In genomic region chr17:38598536-38598935, GRCh38 we compare ENCODE assay signal across 8 cellular contexts. TPM values are rescaled to one million over a fixed set of nuclear protein-coding genes. Genes with fewer than 3 reads are reported as not detected.
DNase-seq lines count a peak whose midpoint lies in the region; ATAC-seq and TF ChIP-seq lines count a peak whose summit lies in the region.

No MANE protein-coding gene starts in this region.

- H3K27ac ChIP-seq in naive thymus-derived CD4-positive, alpha-beta T cell (ENCODE audit: low read depth, low read length) = no peak overlapping the region

- H3K4me3 Mint-ChIP-seq in activated B cell treated with CpG ODN at 0.5 μM for 24 hours = no peak overlapping the region
- H3K4me3 Mint-ChIP-seq in naive thymus-derived CD4-positive, alpha-beta T cell = no peak overlapping the region

- no peak for TF ChIP-seq CTCF in activated B cell treated with CpG ODN at 0.5 μM for 24 hours (IDR thresholded peaks at IDR 0.05)

- POLR2A ChIA-PET in activated B cell treated with CpG ODN at 0.5 μM for 24 hours (lab: Charles Lee) = interaction anchor here (0.7 kb wide), 1 partner anchor 137 kb away, joined by 4 read pairs; no protein-coding TSS in a partner anchor
- POLR2A ChIA-PET in naive thymus-derived CD4-positive, alpha-beta T cell (lab: Charles Lee) = no interaction called here

- peaks cover 0 to 4% of the 10 kb centered on the region in 2 donors for H3K27me3 ChIP-seq in naive thymus-derived CD4-positive, alpha-beta T cell (ENCODE audit: control insufficient read depth in 2 of 2, insufficient read depth in 2 of 2, low read length in 2 of 2)

- CTCF ChIA-PET in activated B cell treated with CpG ODN at 0.5 μM for 24 hours (lab: Charles Lee) = no interaction called here
- CTCF ChIA-PET in naive thymus-derived CD4-positive, alpha-beta T cell (lab: Charles Lee) = interaction anchor here (0.9 kb wide), 1 partner anchor 65 kb away, joined by 3 read pairs; no protein-coding TSS in a partner anchor

- H3K27ac Mint-ChIP-seq in activated B cell treated with CpG ODN at 0.5 μM for 24 hours = no peak overlapping the region
- no peak overlapping the region for H3K27ac Mint-ChIP-seq in naive thymus-derived CD4-positive, alpha-beta T cell

- H3K36me3 Mint-ChIP-seq in activated B cell treated with CpG ODN at 0.5 μM for 24 hours (ENCODE audit: low read depth) = no peaks in the 10 kb centered on the region
- H3K36me3 Mint-ChIP-seq in naive thymus-derived CD4-positive, alpha-beta T cell = no peaks in the 10 kb centered on the region

- no peak overlapping the region for H3K4me3 ChIP-seq in naive thymus-derived CD4-positive, alpha-beta T cell (ENCODE audit: low read length)

- no peaks in the 10 kb centered on the region for H3K4me1 ChIP-seq in naive thymus-derived CD4-positive, alpha-beta T cell (ENCODE audit: control insufficient read depth in 2 of 2, insufficient read depth in 2 of 2, low read length in 2 of 2)

- H3K36me3 ChIP-seq in naive thymus-derived CD4-positive, alpha-beta T cell (ENCODE audit: control insufficient read depth in 2 of 3, insufficient read depth in 3 of 3, low read length in 3 of 3) = no peaks in the 10 kb centered on the region

- no peaks in the 10 kb centered on the region for H3K9me3 Mint-ChIP-seq in activated B cell treated with CpG ODN at 0.5 μM for 24 hours
- H3K9me3 Mint-ChIP-seq in naive thymus-derived CD4-positive, alpha-beta T cell = peaks cover 0 to 2% (median 0%) of the 10 kb centered on the region in 11 donors

- ATAC-seq in activated B cell treated with CpG ODN at 0.5 μM for 24 hours (ENCODE audit: low read depth) (peak; percentile 28), HG03520 (IDR thresholded peaks at IDR 0.05; ENCODE audit: unreplicated experiment) (no peak)
- no peak for ATAC-seq in naive thymus-derived CD4-positive, alpha-beta T cell

- no peaks in the 10 kb centered on the region for H3K9me3 ChIP-seq in naive thymus-derived CD4-positive, alpha-beta T cell (ENCODE audit: control insufficient read depth in 2 of 3, low read length in 3 of 3)

- intact Hi-C loops in activated B cell treated with CpG ODN at 0.5 μM for 24 hours (cut with micrococcal nuclease) = no loop called here
- intact Hi-C loops in naive thymus-derived CD4-positive, alpha-beta T cell (cut with micrococcal nuclease) = no loop called here

- peak; percentile 18 for DNase-seq in stimulated activated CD4-positive, alpha-beta T cell treated with anti-CD3 and anti-CD28 coated beads, Interleukin-4, amount 100 ng/mL, for 24 hours
- no peak for DNase-seq in stimulated activated CD4-positive, alpha-beta T cell treated with anti-CD3 and anti-CD28 coated beads, Interleukin-12 subunit alpha, Interleukin-12 subunit beta, amount 100 ng/mL, for 4 hours
- DNase-seq in NCI-H2107 (lab: John Stamatoyannopoulos, UW) (peak; percentile 89), activated B cell treated with CpG ODN at 0.5 μM for 24 hours (no peak), iPS-NIHi11 (ENCODE audit: low spot score) (peak; percentile 90)
- no peak for DNase-seq in naive thymus-derived CD4-positive, alpha-beta T cell
- DNase-seq in stimulated activated naive CD4-positive, alpha-beta T cell (lab: John Stamatoyannopoulos, UW) = no peak

- H3K27me3 Mint-ChIP-seq in activated B cell treated with CpG ODN at 0.5 μM for 24 hours = peaks cover 77% of the 10 kb centered on the region
- H3K27me3 Mint-ChIP-seq in naive thymus-derived CD4-positive, alpha-beta T cell = peaks cover 53 to 91% (median 64%) of the 10 kb centered on the region in 5 donors

- H3K4me1 Mint-ChIP-seq in activated B cell treated with CpG ODN at 0.5 μM for 24 hours = peaks cover 5% of the 10 kb centered on the region
- peaks cover 0 to 16% (median 0%) of the 10 kb centered on the region in 7 donors for H3K4me1 Mint-ChIP-seq in naive thymus-derived CD4-positive, alpha-beta T cell

RNA-seq across cellular contexts. Expression of gene SRCIN1, which starts 7.2 kb away (rescaled TPM):
- total RNA-seq in activated B cell treated with CpG ODN at 0.5 μM for 24 hours = 0.24 and 0.35 TPM in 2 replicates
- total RNA-seq in naive thymus-derived CD4-positive, alpha-beta T cell = under 1 TPM in 4 of 5 experiments, not detected in 1; 0.15 to 0.40 (median 0.23) TPM
- not detected for polyA plus RNA-seq in naive thymus-derived CD4-positive, alpha-beta T cell

Comparison
In these comparisons a context has a peak if more than half of its experiments do, and no peak if none do; other contexts are left out.
1. DNase-seq: peak in stimulated activated CD4-positive, alpha-beta T cell treated with anti-CD3 and anti-CD28 coated beads, Interleukin-4, amount 100 ng/mL, for 24 hours (single experiment), NCI-H2107 (single experiment) and iPS-NIHi11 (single experiment); none in stimulated activated CD4-positive, alpha-beta T cell treated with anti-CD3 and anti-CD28 coated beads, Interleukin-12 subunit alpha, Interleukin-12 subunit beta, amount 100 ng/mL, for 4 hours (single experiment), activated B cell treated with CpG ODN at 0.5 μM for 24 hours (single experiment), naive thymus-derived CD4-positive, alpha-beta T cell (0 of 9) and stimulated activated naive CD4-positive, alpha-beta T cell (0 of 6).